In genomic region chr7:51198654-51199053, GRCh38 we compare ENCODE assay signal across 14 cellular contexts.
"Had no signal": no experiment of that assay in that cellular context is flagged by ENCODE, and none has a peak within 500 bp of the region (broad histone marks: within the 10 kb centered on the region; RNA-seq: fewer than 3 reads in every experiment).

No MANE protein-coding gene starts in this region.

- H3K36me3 ChIP-seq: cardiac muscle cell, neutrophil, thoracic aorta had no signal

- H3K4me3 ChIP-seq: cardiac muscle cell, thoracic aorta had no signal

- H3K27me3 ChIP-seq: cardiac muscle cell, neutrophil had no signal

- H3K9me3 ChIP-seq: neutrophil, thoracic aorta had no signal

- DNase-seq: activated B cell treated with CpG ODN at 0.5 μM for 24 hours; activated CD4-positive, alpha-beta T cell treated with anti-CD3 and anti-CD28 coated beads for 48 hours; activated CD8-positive, alpha-beta T cell treated with anti-CD3 and anti-CD28 coated beads for 36 hours; activated effector memory CD4-positive, alpha-beta T cell treated with Interleukin-2 at 50 U/mL for 16 hours; activated T-cell treated with anti-CD3 and anti-CD28 coated beads, Interleukin-2, amount 50 U/mL, for 4 hours; hippocampal formation; mesendoderm; natural killer cell; stimulated activated CD4-positive, alpha-beta T cell treated with anti-CD3 and anti-CD28 coated beads, Interleukin-12 subunit alpha, Interleukin-12 subunit beta, amount 100 ng/mL, for 4 hours; stimulated activated CD4-positive, alpha-beta T cell treated with anti-CD3 and anti-CD28 coated beads, Interleukin-2, amount 100 ng/mL, for 24 hours had no signal

- H3K9ac ChIP-seq: parathyroid adenoma had no signal

- H3K27ac ChIP-seq: cardiac muscle cell, neutrophil, parathyroid adenoma, thoracic aorta had no signal

- H3K4me1 ChIP-seq: parathyroid adenoma had no signal

- H2AFZ ChIP-seq: parathyroid adenoma had no signal
